ENCODE assay signal across 1 cellular context in genomic region chr1:80248886-80249285, GRCh38.
TF ChIP-seq lines count a peak whose summit lies in the region.

No MANE protein-coding gene starts in this region.

TF ChIP-seq in WTC11, 78 proteins besides CTCF, POLR2A, EP300 and RAD21 (continued from another document):
- TF ChIP-seq EMX1 (CRISPR knock-in tag; IDR thresholded peaks at IDR 0.05) (no peak), CREB1 (CRISPR knock-in tag; IDR thresholded peaks at IDR 0.05) (no peak), MXD4 (CRISPR knock-in tag; IDR thresholded peaks at IDR 0.05; ENCODE audit: borderline replicate concordance) (no peak), TEAD1 (CRISPR knock-in tag; IDR thresholded peaks at IDR 0.05) (no peak), TEAD4 (CRISPR knock-in tag; IDR thresholded peaks at IDR 0.05) (no peak), NFATC4 (CRISPR knock-in tag; IDR thresholded peaks at IDR 0.05) (no peak), NR1H2 (CRISPR knock-in tag; IDR thresholded peaks at IDR 0.05) (no peak), ZSCAN18 (CRISPR knock-in tag; IDR thresholded peaks at IDR 0.05) (no peak), ZNF512 (CRISPR knock-in tag; IDR thresholded peaks at IDR 0.05; ENCODE audit: borderline replicate concordance) (no peak), NR2C2 (CRISPR knock-in tag; IDR thresholded peaks at IDR 0.05) (no peak)
- TF ChIP-seq, protein P1, sequence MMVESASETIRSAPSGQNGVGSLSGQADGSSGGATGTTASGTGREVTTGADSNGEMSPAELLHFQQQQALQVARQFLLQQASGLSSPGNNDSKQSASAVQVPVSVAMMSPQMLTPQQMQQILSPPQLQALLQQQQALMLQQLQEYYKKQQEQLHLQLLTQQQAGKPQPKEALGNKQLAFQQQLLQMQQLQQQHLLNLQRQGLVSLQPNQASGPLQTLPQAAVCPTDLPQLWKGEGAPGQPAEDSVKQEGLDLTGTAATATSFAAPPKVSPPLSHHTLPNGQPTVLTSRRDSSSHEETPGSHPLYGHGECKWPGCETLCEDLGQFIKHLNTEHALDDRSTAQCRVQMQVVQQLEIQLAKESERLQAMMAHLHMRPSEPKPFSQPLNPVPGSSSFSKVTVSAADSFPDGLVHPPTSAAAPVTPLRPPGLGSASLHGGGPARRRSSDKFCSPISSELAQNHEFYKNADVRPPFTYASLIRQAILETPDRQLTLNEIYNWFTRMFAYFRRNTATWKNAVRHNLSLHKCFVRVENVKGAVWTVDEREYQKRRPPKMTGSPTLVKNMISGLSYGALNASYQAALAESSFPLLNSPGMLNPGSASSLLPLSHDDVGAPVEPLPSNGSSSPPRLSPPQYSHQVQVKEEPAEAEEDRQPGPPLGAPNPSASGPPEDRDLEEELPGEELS (CRISPR knock-in tag; IDR thresholded peaks at IDR 0.05): no peak
- TF ChIP-seq, protein P2, sequence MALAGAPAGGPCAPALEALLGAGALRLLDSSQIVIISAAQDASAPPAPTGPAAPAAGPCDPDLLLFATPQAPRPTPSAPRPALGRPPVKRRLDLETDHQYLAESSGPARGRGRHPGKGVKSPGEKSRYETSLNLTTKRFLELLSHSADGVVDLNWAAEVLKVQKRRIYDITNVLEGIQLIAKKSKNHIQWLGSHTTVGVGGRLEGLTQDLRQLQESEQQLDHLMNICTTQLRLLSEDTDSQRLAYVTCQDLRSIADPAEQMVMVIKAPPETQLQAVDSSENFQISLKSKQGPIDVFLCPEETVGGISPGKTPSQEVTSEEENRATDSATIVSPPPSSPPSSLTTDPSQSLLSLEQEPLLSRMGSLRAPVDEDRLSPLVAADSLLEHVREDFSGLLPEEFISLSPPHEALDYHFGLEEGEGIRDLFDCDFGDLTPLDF (CRISPR knock-in tag; IDR thresholded peaks at IDR 0.05): no peak
- TF ChIP-seq, protein P3, sequence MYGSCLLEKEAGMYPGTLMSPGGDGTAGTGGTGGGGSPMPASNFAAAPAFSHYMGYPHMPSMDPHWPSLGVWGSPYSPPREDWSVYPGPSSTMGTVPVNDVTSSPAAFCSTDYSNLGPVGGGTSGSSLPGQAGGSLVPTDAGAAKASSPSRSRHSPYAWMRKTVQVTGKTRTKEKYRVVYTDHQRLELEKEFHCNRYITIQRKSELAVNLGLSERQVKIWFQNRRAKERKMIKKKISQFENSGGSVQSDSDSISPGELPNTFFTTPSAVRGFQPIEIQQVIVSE (CRISPR knock-in tag; IDR thresholded peaks at IDR 0.05; ENCODE audit: borderline replicate concordance): no peak
